In genomic region chr2:234550056-234550455, GRCh38 we compare ENCODE assay signal across 9 cellular contexts. TPM values are rescaled to one million over a fixed set of nuclear protein-coding genes. Genes with fewer than 3 reads are reported as not detected.
A peak's percentile ranks its signal among the peaks of the same experiment; 100 is the strongest.
DNase-seq lines count a peak whose midpoint lies in the region; TF ChIP-seq lines count a peak whose summit lies in the region.
"Had no signal": no experiment of that assay in that cellular context is flagged by ENCODE, and none has a peak within 500 bp of the region (broad histone marks: within the 10 kb centered on the region; RNA-seq: fewer than 3 reads in every experiment).

No MANE protein-coding gene starts in this region.

- no peaks in the 10 kb centered on the region for H3F3A ChIP-seq in Loucy (ENCODE audit: low read depth)

- no peak overlapping the region for H3K18ac ChIP-seq in neuronal stem cell (ENCODE audit: low read length)

- H3K79me1 ChIP-seq in neuronal stem cell (ENCODE audit: low read depth, low read length): no peaks in the 10 kb centered on the region

- H3K14ac ChIP-seq in neuronal stem cell (ENCODE audit: low read length): no peak overlapping the region

- no peak overlapping the region for H2BK5ac ChIP-seq in neuronal stem cell (ENCODE audit: low read length)

- H3K79me2 ChIP-seq in Loucy (ENCODE audit: insufficient read depth, low read length): no peaks in the 10 kb centered on the region

- H2AFZ ChIP-seq in Loucy (ENCODE audit: low read length): peak overlapping the region; percentile 16; the same call in 1 of the 2 replicates
- peak overlapping the region; percentile 75 for H2AFZ ChIP-seq in neuronal stem cell (ENCODE audit: low read length)

- no peaks in the 10 kb centered on the region for H3K27me3 ChIP-seq in BLaER1 treated with 17β-estradiol and CSF1 and Interleukin-3, amounts not matched to agents 10 nM and 100 nM
- H3K27me3 ChIP-seq in Loucy (ENCODE audit: insufficient read depth, low read length, poor library complexity, severe bottlenecking): no peaks in the 10 kb centered on the region
- H3K27me3 ChIP-seq in adipocyte (replicated peaks; ENCODE audit: control insufficient read depth, insufficient read depth, low read length): no peaks in the 10 kb centered on the region
- H3K27me3 ChIP-seq in neuronal stem cell (ENCODE audit: control insufficient read depth in 3 of 3, insufficient read depth in 3 of 3, low read depth in 1 of 3, low read length in 3 of 3): no peaks in the 10 kb centered on the region
- H3K27me3 ChIP-seq in esophagus squamous epithelium: peaks cover 0 to 43% (median 0%) of the 10 kb centered on the region in 4 donors

- H3K23ac ChIP-seq in neuronal stem cell (ENCODE audit: low read depth, low read length, poor library complexity): no peak overlapping the region

- H2BK120ac ChIP-seq in neuronal stem cell (ENCODE audit: low read depth, low read length): no peak overlapping the region

- intact Hi-C loops in head of caudate nucleus (cut with DNase I): loop anchor here (2.0 kb wide), 1 partner anchor 567 kb away; no protein-coding TSS in a partner anchor
- intact Hi-C loops in esophagus squamous epithelium (cut with DNase I): loop anchor here (5.0 kb wide), 1 partner anchor 557 kb away; no protein-coding TSS in a partner anchor

- no peak for TF ChIP-seq POLR2A in esophagus squamous epithelium (IDR thresholded peaks at IDR 0.05)

- H2BK15ac ChIP-seq in neuronal stem cell (ENCODE audit: low read length): no peak overlapping the region

- no peak overlapping the region for H4K8ac ChIP-seq in neuronal stem cell (ENCODE audit: low read depth, low read length)

- H3K9me3 ChIP-seq in BLaER1 treated with 17β-estradiol and CSF1 and Interleukin-3, amounts not matched to agents 10 nM and 100 nM (replicated peaks in 1 of 11): peaks cover 1 to 22% (median 5%) of the 10 kb centered on the region in 11 experiments; a peak in 13 of 22 replicates
- H3K9me3 ChIP-seq in Loucy (ENCODE audit: insufficient read depth, low read depth, low read length) (no peaks in the 10 kb centered on the region), adipocyte (ENCODE audit: control insufficient read depth, low read length) (peaks cover under 1% of the 10 kb centered on the region), neuronal stem cell (replicated peaks in 1 of 2; ENCODE audit: control insufficient read depth in 2 of 2, insufficient read depth in 1 of 2, low read depth in 1 of 2, low read length in 2 of 2) (peaks cover 0 to 5% of the 10 kb centered on the region in 2 donors), esophagus squamous epithelium (no peaks in the 10 kb centered on the region)

- no peak overlapping the region for H3K9ac ChIP-seq in BLaER1 treated with 17β-estradiol and CSF1 and Interleukin-3, amounts not matched to agents 10 nM and 100 nM
- H3K9ac ChIP-seq in Loucy (ENCODE audit: low read depth, low read length, poor library complexity, severe bottlenecking) (no peak overlapping the region), adipocyte (ENCODE audit: low read length) (peak overlapping the region; percentile 2), neuronal stem cell (ENCODE audit: low read depth, low read length, poor library complexity) (no peak overlapping the region)

- H4K91ac ChIP-seq in neuronal stem cell (ENCODE audit: low read depth, low read length, poor library complexity): no peak overlapping the region

- TF ChIP-seq CTCF in Loucy (conservative IDR thresholded peaks at IDR 0.05; ENCODE audit: low read length): no peak
- no peak for TF ChIP-seq CTCF in esophagus squamous epithelium (IDR thresholded peaks at IDR 0.05)

- DNase-seq in adipocyte (ENCODE audit: low read depth) (no peak), neuronal stem cell (ENCODE audit: low spot score) (no peak), head of caudate nucleus (no peak), NCI-H146 (lab: John Stamatoyannopoulos, UW) (no peak), esophagus squamous epithelium (lab: John Stamatoyannopoulos, UW) (no peak), NCI-H1048 (lab: John Stamatoyannopoulos, UW) (no peak)

- no peaks in the 10 kb centered on the region for H3K9me2 ChIP-seq in Loucy (replicated peaks; ENCODE audit: low read depth, low read length)

- no peaks in the 10 kb centered on the region for H3K36me3 ChIP-seq in BLaER1 treated with 17β-estradiol and CSF1 and Interleukin-3, amounts not matched to agents 10 nM and 100 nM
- H3K36me3 ChIP-seq in Loucy (ENCODE audit: insufficient read depth, low read length) (no peaks in the 10 kb centered on the region), adipocyte (ENCODE audit: control insufficient read depth, insufficient read depth, low read length, severe bottlenecking) (no peaks in the 10 kb centered on the region), neuronal stem cell (replicated peaks in 1 of 2; ENCODE audit: control insufficient read depth in 2 of 2, insufficient read depth in 2 of 2, low read length in 2 of 2) (no peaks in the 10 kb centered on the region), esophagus squamous epithelium (no peaks in the 10 kb centered on the region)

- H2BK12ac ChIP-seq in neuronal stem cell (ENCODE audit: low read length): no peak overlapping the region

- WGBS in neuronal stem cell (ENCODE audit: extremely low coverage in 2 of 2, insufficient read length in 2 of 2, insufficient replicate concordance in 1 of 2), 2 donors: 100% methylated on average over 1 of the region's 7 CpGs; no CpG with 5 or more reads in 1 of the 2 donors
- 65 to 66% methylated on average over 7 of the region's 7 CpGs for WGBS in esophagus squamous epithelium, 2 donors

- peaks cover 0 to 7% (median 0%) of the 10 kb centered on the region in 11 experiments; a peak in 1 of 22 replicates for H4K20me1 ChIP-seq in BLaER1 treated with 17β-estradiol and CSF1 and Interleukin-3, amounts not matched to agents 10 nM and 100 nM
- H4K20me1 ChIP-seq in Loucy (ENCODE audit: insufficient read depth, low read length, poor library complexity, severe bottlenecking): no peaks in the 10 kb centered on the region

- no peak overlapping the region for H2AK5ac ChIP-seq in neuronal stem cell (ENCODE audit: low read depth, low read length)

- H3K4me2 ChIP-seq in BLaER1 treated with 17β-estradiol and CSF1 and Interleukin-3, amounts not matched to agents 10 nM and 100 nM: peak overlapping the region in 6 of 11 experiments; percentile 58 to 65 (median 64); a peak in 9 of 22 replicates
- H3K4me2 ChIP-seq in Loucy (ENCODE audit: low read depth, low read length, poor library complexity, severe bottlenecking) (no peak overlapping the region), neuronal stem cell (ENCODE audit: insufficient read depth, low read length, poor library complexity, severe bottlenecking) (no peak overlapping the region)

- peaks cover 0 to 47% (median 32%) of the 10 kb centered on the region in 10 experiments; a peak in 14 of 20 replicates for H3K4me1 ChIP-seq in BLaER1 treated with 17β-estradiol and CSF1 and Interleukin-3, amounts not matched to agents 10 nM and 100 nM
- H3K4me1 ChIP-seq in Loucy (ENCODE audit: insufficient read depth, low read length, poor library complexity, severe bottlenecking) (peaks cover 4% of the 10 kb centered on the region), adipocyte (ENCODE audit: control insufficient read depth, insufficient read depth, low read length) (peaks cover 15% of the 10 kb centered on the region), neuronal stem cell (ENCODE audit: control insufficient read depth in 2 of 2, insufficient read depth in 1 of 2, low read depth in 1 of 2, low read length in 2 of 2) (peaks cover 9 to 17% of the 10 kb centered on the region in 2 donors), esophagus squamous epithelium (peaks cover 0 to 8% (median 0%) of the 10 kb centered on the region in 3 donors)

- H3K4ac ChIP-seq in neuronal stem cell (ENCODE audit: low read length): no peak overlapping the region

- no peak overlapping the region for H3K4me3 ChIP-seq in BLaER1 treated with 17β-estradiol and CSF1 and Interleukin-3, amounts not matched to agents 10 nM and 100 nM
- H3K4me3 ChIP-seq in Loucy (ENCODE audit: low read length, poor library complexity, severe bottlenecking) (no peak overlapping the region), adipocyte (ENCODE audit: low read length) (no peak overlapping the region), neuronal stem cell (ENCODE audit: low read length in 2 of 2) (no peak overlapping the region), esophagus squamous epithelium (no peak overlapping the region)

- no peak overlapping the region for H3K27ac ChIP-seq in BLaER1 treated with 17β-estradiol and CSF1 and Interleukin-3, amounts not matched to agents 10 nM and 100 nM
- H3K27ac ChIP-seq in neuronal stem cell (replicated peaks; ENCODE audit: low read length): no peak overlapping the region
- no peak overlapping the region for H3K27ac ChIP-seq in esophagus squamous epithelium
- H3K27ac ChIP-seq: C4-2B had no signal

RNA-seq across cellular contexts. Expression of gene ARL4C, which starts 53.2 kb away (rescaled TPM):
- polyA plus RNA-seq in neuronal stem cell (2013, experiment 1 of 2): 123 TPM
- polyA plus RNA-seq in neuronal stem cell (2013, experiment 2 of 2): 127 TPM
- 10 to 100 TPM; 11.2 to 27.1 (median 20.0) TPM for total RNA-seq in esophagus squamous epithelium

Comparison
In these comparisons a context has a peak if more than half of its experiments do, and no peak if none do; other contexts are left out.
1. H3K4me2 ChIP-seq: peak in BLaER1 treated with 17β-estradiol and CSF1 and Interleukin-3, amounts not matched to agents 10 nM and 100 nM (6 of 11); none in Loucy (single experiment) and neuronal stem cell (single experiment).